ENCODE assay signal across 23 cellular contexts in the genomic region with DNA sequence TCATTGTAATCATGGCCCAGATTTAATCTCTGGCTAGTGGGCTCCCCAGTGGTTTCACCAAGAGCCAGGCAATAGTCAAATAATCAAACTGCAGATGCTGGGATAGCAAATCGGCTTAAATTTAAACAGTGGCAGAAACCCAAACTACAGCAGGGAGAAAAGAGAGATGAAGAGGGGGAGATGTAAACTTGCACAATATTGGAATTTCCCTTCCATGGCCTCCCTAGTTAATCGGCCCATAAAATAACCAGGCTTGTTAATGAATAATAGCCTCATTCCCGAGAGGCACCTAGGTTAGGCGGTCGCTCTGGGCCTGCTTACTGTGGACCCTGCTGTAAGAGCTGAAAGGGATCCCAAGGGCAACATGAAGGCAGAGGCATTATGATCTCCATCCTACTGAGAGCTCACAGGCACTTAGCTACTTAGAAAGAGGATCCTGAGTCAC.
DNase-seq lines count a peak whose midpoint lies in the region; ATAC-seq and TF ChIP-seq lines count a peak whose summit lies in the region.
"Had no signal": no experiment of that assay in that cellular context is flagged by ENCODE, and none has a peak within 500 bp of the region (broad histone marks: within the 10 kb centered on the region; RNA-seq: fewer than 3 reads in every experiment).

No MANE protein-coding gene starts in this region.

- no peak overlapping the region for H2BK12ac ChIP-seq in mesenchymal stem cell (ENCODE audit: low read length in 2 of 2)

- H2BK120ac ChIP-seq in mesenchymal stem cell (ENCODE audit: low read depth, low read length) = no peak overlapping the region

- H3K4me2 ChIP-seq in mesenchymal stem cell (ENCODE audit: low read length, poor library complexity, severe bottlenecking) = no peak overlapping the region
- H3K4me2 ChIP-seq: BLaER1 had no signal

- TF ChIP-seq CTCF in AG04450 (IDR thresholded peaks at IDR 0.05; ENCODE audit: low read depth, low read length) = no peak
- no peak for TF ChIP-seq CTCF in fibroblast of pulmonary artery (IDR thresholded peaks at IDR 0.05; ENCODE audit: low read length, missing control alignments)

- peaks cover 6% of the 10 kb centered on the region; the same call in 1 of the 2 replicates for H3K9me3 ChIP-seq in AG04450 (ENCODE audit: control insufficient read depth, insufficient read depth, low read length)
- peaks cover 3% of the 10 kb centered on the region for H3K9me3 ChIP-seq in mesenchymal stem cell (ENCODE audit: control insufficient read depth, low read length)
- H3K9me3 ChIP-seq: gastrocnemius medialis had no signal

- H2AFZ ChIP-seq in mesenchymal stem cell (ENCODE audit: low read depth, low read length) = no peak overlapping the region

- H4K8ac ChIP-seq in mesenchymal stem cell (ENCODE audit: low read length) = no peak overlapping the region

- H2BK15ac ChIP-seq in mesenchymal stem cell (ENCODE audit: low read depth, poor library complexity, severe bottlenecking) = peak overlapping the region; percentile 54

- POLR2A ChIA-PET in AG04450 (lab: Yijun Ruan, JAX) = no interaction called here

- H3K14ac ChIP-seq in mesenchymal stem cell (ENCODE audit: low read length in 2 of 2) = no peak overlapping the region

- no peak overlapping the region for H3K18ac ChIP-seq in mesenchymal stem cell (ENCODE audit: low read depth in 1 of 2, low read length in 2 of 2)

- no peak for ATAC-seq in GM19467 (IDR thresholded peaks at IDR 0.05; ENCODE audit: unreplicated experiment)
- ATAC-seq: activated T-cell treated with anti-CD3 and anti-CD28 coated beads, Interleukin-2, amount 50 U/mL, for 4 hours; gastrocnemius medialis; stimulated activated naive CD8-positive, alpha-beta T cell treated with anti-CD3 and anti-CD28 coated beads, Interleukin-15, Interleukin-2, amounts not matched to agents 100 U/mL and 50 U/mL, for 24 hours had no signal

- H3K27ac ChIP-seq in AG04450 (ENCODE audit: low read depth, low read length) (peak overlapping the region; percentile 74), mesenchymal stem cell (ENCODE audit: low read length, poor library complexity, severe bottlenecking) (peak overlapping the region; percentile 95)
- H3K27ac ChIP-seq: BLaER1, gastrocnemius medialis, spleen, tibial nerve had no signal

- H3K79me1 ChIP-seq in mesenchymal stem cell (replicated peaks; ENCODE audit: low read length, poor library complexity, severe bottlenecking) = no peaks in the 10 kb centered on the region

- H3K4me1 ChIP-seq in mesenchymal stem cell (ENCODE audit: control insufficient read depth, insufficient read depth, low read depth, low read length) = peaks cover 6% of the 10 kb centered on the region
- H3K4me1 ChIP-seq: BLaER1, HAP-1, tibial nerve had no signal

- H3K23ac ChIP-seq in mesenchymal stem cell (ENCODE audit: low read length in 2 of 2) = no peak overlapping the region

- WGBS in mesenchymal stem cell = 88% methylated on average over 5 of the region's 5 CpGs

- no peak overlapping the region for H3K9ac ChIP-seq in mesenchymal stem cell (ENCODE audit: low read length)
- H3K9ac ChIP-seq: BLaER1 had no signal

- no peak overlapping the region for H3K4ac ChIP-seq in mesenchymal stem cell (ENCODE audit: low read depth in 1 of 2, low read length in 2 of 2)

- DNase-seq in AG04450 (ENCODE audit: low read depth, low spot score) (peak; percentile 44), NCI-H82 treated with DMSO at 0.1 percent for 48 hours (lab: John Stamatoyannopoulos, UW; ENCODE audit: unreplicated experiment) (peak; percentile 37), fibroblast of pulmonary artery (ENCODE audit: low read depth) (peak; percentile 73), mesenchymal stem cell (peak; percentile 38), SKM-1 (lab: John Stamatoyannopoulos, UW; ENCODE audit: unreplicated experiment) (no peak), hypothalamus (lab: John Stamatoyannopoulos, UW) (no peak), ecto neural progenitor cell (ENCODE audit: low spot score) (no peak)
- DNase-seq: activated naive CD4-positive, alpha-beta T cell; activated T-cell treated with anti-CD3 and anti-CD28 coated beads, Interleukin-2, amount 50 U/mL, for 4 hours; caudate nucleus; COR-L47; gastrocnemius medialis; NCI-H187; NCI-H69; OCI-M1; SHP77 treated with DMSO at 0.1 percent for 48 hours; spleen; stimulated activated CD4-positive, alpha-beta T cell treated with anti-CD3 and anti-CD28 coated beads, Interleukin-4, amount 100 ng/mL, for 1 hour; stimulated activated naive CD8-positive, alpha-beta T cell treated with anti-CD3 and anti-CD28 coated beads, Interleukin-15, Interleukin-2, amounts not matched to agents 100 U/mL and 50 U/mL, for 24 hours had no signal

- no peak overlapping the region for H4K91ac ChIP-seq in mesenchymal stem cell (ENCODE audit: low read length)

- CTCF ChIA-PET in AG04450 (lab: Charles Lee) = interaction anchor here (1.9 kb wide), 1 partner anchor 317 kb away, joined by 4 read pairs; no protein-coding TSS in a partner anchor

- no peak overlapping the region for H3K4me3 ChIP-seq in AG04450 (ENCODE audit: low read depth, low read length)
- H3K4me3 ChIP-seq in fibroblast of pulmonary artery (replicated peaks; ENCODE audit: low read depth, low read length) = no peak overlapping the region
- H3K4me3 ChIP-seq in mesenchymal stem cell (ENCODE audit: insufficient read depth in 1 of 2, low read depth in 1 of 2, low read length in 2 of 2) = no peak overlapping the region
- H3K4me3 ChIP-seq: BLaER1, gastrocnemius medialis, HAP-1, spleen, tibial nerve had no signal

- H2BK5ac ChIP-seq in mesenchymal stem cell (ENCODE audit: low read depth, low read length, poor library complexity, severe bottlenecking) = peak overlapping the region; percentile 86

- H3K36me3 ChIP-seq in mesenchymal stem cell (ENCODE audit: control insufficient read depth in 1 of 2, insufficient read depth in 2 of 2, low read depth in 1 of 2, low read length in 2 of 2) = no peaks in the 10 kb centered on the region
- H3K36me3 ChIP-seq: BLaER1, gastrocnemius medialis, HAP-1, spleen, tibial nerve had no signal

- H3K27me3 ChIP-seq in AG04450 (ENCODE audit: control insufficient read depth, insufficient read depth, low read length) (no peaks in the 10 kb centered on the region), mesenchymal stem cell (ENCODE audit: control insufficient read depth in 1 of 2, insufficient read depth in 1 of 2, low read length in 2 of 2) (peaks cover 0 to 5% of the 10 kb centered on the region in 2 experiments)
- H3K27me3 ChIP-seq: BLaER1, gastrocnemius medialis, tibial nerve had no signal

- H2AK5ac ChIP-seq in mesenchymal stem cell (ENCODE audit: low read length, severe bottlenecking) = peak overlapping the region; percentile 23

Comparison
In these comparisons a context has a peak if more than half of its experiments do, and no peak if none do; other contexts are left out.
1. DNase-seq: peak in AG04450 (single experiment), NCI-H82 treated with DMSO at 0.1 percent for 48 hours (single experiment), fibroblast of pulmonary artery (single experiment) and mesenchymal stem cell (single experiment); none in SKM-1 (single experiment), hypothalamus (0 of 51) and ecto neural progenitor cell (single experiment).